18 cellular contexts compared by ENCODE assay signal in the genomic region with DNA sequence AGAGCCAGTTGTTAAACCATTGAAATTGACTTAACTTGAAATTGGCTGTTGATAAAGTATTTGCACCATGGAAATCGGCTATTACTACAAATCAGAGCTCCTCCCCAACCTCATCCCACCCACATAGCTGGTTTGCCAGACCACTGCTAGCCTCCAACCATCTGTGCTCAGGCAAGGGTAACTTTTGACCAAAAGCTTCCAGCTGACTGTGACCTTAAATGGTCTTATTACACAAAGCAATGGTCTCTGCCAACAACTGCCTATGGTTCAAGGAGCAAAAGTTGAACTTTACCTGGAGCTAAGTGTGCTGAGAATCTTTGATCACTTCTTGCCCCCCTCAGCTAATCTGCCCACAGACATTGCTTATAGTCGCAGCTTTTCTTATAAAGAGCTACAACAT. TPM values are rescaled to one million over a fixed set of nuclear protein-coding genes. Genes with fewer than 3 reads are reported as not detected.
"Had no signal": no experiment of that assay in that cellular context is flagged by ENCODE, and none has a peak within 500 bp of the region (broad histone marks: within the 10 kb centered on the region; RNA-seq: fewer than 3 reads in every experiment).

No MANE protein-coding gene starts in this region.

- H3K27ac ChIP-seq: colonic mucosa, gastroesophageal sphincter, psoas muscle, tibial artery, upper lobe of left lung, uterus had no signal

- FAIRE-seq: endothelial cell of umbilical vein had no signal

- H3K4me2 ChIP-seq: smooth muscle cell had no signal

- H3K4me1 ChIP-seq: colonic mucosa, psoas muscle, uterus had no signal

- H3K36me3 ChIP-seq: colonic mucosa, gastroesophageal sphincter, tibial artery, upper lobe of left lung, uterus had no signal

- H3K9me3 ChIP-seq: colonic mucosa, gastroesophageal sphincter, psoas muscle, tibial artery, upper lobe of left lung, uterus had no signal

- H3K27me3 ChIP-seq: colonic mucosa, gastroesophageal sphincter, tibial artery, upper lobe of left lung, uterus had no signal

- DNase-seq: colonic mucosa; effector CD4-positive, alpha-beta T cell; endodermal cell; foreskin fibroblast; glutamatergic neuron; islet precursor cell; mammary epithelial cell; naive thymus-derived CD4-positive, alpha-beta T cell; nephron progenitor cell; psoas muscle; stimulated activated CD4-positive, alpha-beta T cell treated with anti-CD3 and anti-CD28 coated beads, Interleukin-2, amount 100 ng/mL, for 48 hours; stimulated activated naive CD8-positive, alpha-beta T cell treated with anti-CD3 and anti-CD28 coated beads, Interleukin-15, Interleukin-2, amounts not matched to agents 100 U/mL and 50 U/mL, for 24 hours; tibial artery; upper lobe of left lung; uterus had no signal

- H3K4me3 ChIP-seq: colonic mucosa, gastroesophageal sphincter, psoas muscle, smooth muscle cell, tibial artery, upper lobe of left lung, uterus had no signal

- ATAC-seq: gastroesophageal sphincter; naive thymus-derived CD4-positive, alpha-beta T cell; stimulated activated naive CD8-positive, alpha-beta T cell treated with anti-CD3 and anti-CD28 coated beads, Interleukin-15, Interleukin-2, amounts not matched to agents 100 U/mL and 50 U/mL, for 24 hours had no signal

RNA-seq across cellular contexts. Expression of a gene that starts 48.5 kb away (rescaled TPM):
- total RNA-seq: endodermal cell, smooth muscle cell had no signal
- polyA plus RNA-seq: naive thymus-derived CD4-positive, alpha-beta T cell; smooth muscle cell had no signal
